Comparison of ENCODE assay signal across 8 cellular contexts in genomic region chr13:48233097-48233885, GRCh38. TPM values are rescaled to one million over a fixed set of nuclear protein-coding genes. Genes with fewer than 3 reads are reported as not detected.
A peak's percentile ranks its signal among the peaks of the same experiment; 100 is the strongest.
DNase-seq lines count a peak whose midpoint lies in the region; FAIRE-seq and TF ChIP-seq lines count a peak whose summit lies in the region.

Gene ITM2B (plus strand): TSS chr13:48233206. CDS start chr13:48233361, 155 bp downstream.

- H3K4me2 ChIP-seq in astrocyte (ENCODE audit: low read length) (peak within 1 kb of the TSS; percentile 93), hepatocyte (peak within 1 kb of the TSS; percentile 79)

- DNase-seq in GM06990 (ENCODE audit: extremely low read depth, insufficient read length) (peak; percentile 67), H4 (ENCODE audit: low spot score) (peak; percentile 35), MG63 (peak; percentile 78), T-helper 2 cell (peak; percentile 35 to 80 (median 61)), astrocyte (ENCODE audit: low read depth) (peak; percentile 47), hepatocyte (ENCODE audit: low spot score) (peak; percentile 91), retina (peak; percentile 92), NCI-H1048 (lab: John Stamatoyannopoulos, UW) (no peak)

- H3K36me3 Mint-ChIP-seq in astrocyte (ENCODE audit: low read depth, unreplicated experiment): no peaks in the 10 kb centered on the region

- H4K20me1 ChIP-seq in astrocyte (ENCODE audit: insufficient read depth, low read length) (peaks cover 24% of the 10 kb centered on the region), hepatocyte (ENCODE audit: insufficient read depth, poor library complexity, severe bottlenecking) (peaks cover 32% of the 10 kb centered on the region)

- H3K4me3 Mint-ChIP-seq in astrocyte (ENCODE audit: unreplicated experiment): peak within 1 kb of the TSS; percentile 99

- no peaks in the 10 kb centered on the region for H3K9me2 ChIP-seq in hepatocyte (replicated peaks; ENCODE audit: insufficient read depth)

- peak within 1 kb of the TSS; percentile 97 for H3K27ac Mint-ChIP-seq in astrocyte (ENCODE audit: unreplicated experiment)

- TF ChIP-seq CTCF in GM06990 (IDR thresholded peaks at IDR 0.05; ENCODE audit: insufficient read depth, low read length, poor library complexity, severe bottlenecking) (peak; percentile 20), astrocyte (IDR thresholded peaks at IDR 0.05; ENCODE audit: insufficient read depth, low read depth, low read length) (no peak), hepatocyte (IDR thresholded peaks at IDR 0.05; ENCODE audit: poor library complexity) (peak; percentile 48)

- peak within 1 kb of the TSS; percentile 94 for H3K9ac ChIP-seq in astrocyte (ENCODE audit: low read length)

- H3K4me3 ChIP-seq in GM06990 (replicated peaks; ENCODE audit: low read depth, low read length): peak within 1 kb of the TSS; percentile 90
- H3K4me3 ChIP-seq in MG63: peak within 1 kb of the TSS; percentile 87
- H3K4me3 ChIP-seq in astrocyte (ENCODE audit: insufficient read depth, low read depth, low read length): peak within 1 kb of the TSS; percentile 86
- H3K4me3 ChIP-seq in hepatocyte: peak within 1 kb of the TSS; percentile 95

- H3K27ac ChIP-seq in astrocyte (ENCODE audit: low read depth, low read length) (peak within 1 kb of the TSS; percentile 86), hepatocyte (peak within 1 kb of the TSS; percentile 99)

- no peak for FAIRE-seq in astrocyte (lab: Jason Lieb, UNC)

- H3K27me3 ChIP-seq in GM06990 (replicated peaks; ENCODE audit: control insufficient read depth, insufficient read depth, low read length) (no peaks in the 10 kb centered on the region; the same call in none of the 2 replicates), MG63 (no peaks in the 10 kb centered on the region), astrocyte (ENCODE audit: insufficient read depth, low read length) (no peaks in the 10 kb centered on the region), hepatocyte (no peaks in the 10 kb centered on the region)

- H3K36me3 ChIP-seq in GM06990 (ENCODE audit: control insufficient read depth, insufficient read depth, low read length): no peaks in the 10 kb centered on the region; the same call in 1 of the 2 replicates
- H3K36me3 ChIP-seq in MG63: no peaks in the 10 kb centered on the region
- no peaks in the 10 kb centered on the region for H3K36me3 ChIP-seq in astrocyte (ENCODE audit: insufficient read depth, low read length)
- no peaks in the 10 kb centered on the region for H3K36me3 ChIP-seq in hepatocyte (replicated peaks; ENCODE audit: insufficient read depth, low read depth)

- H3K27me3 Mint-ChIP-seq in astrocyte (ENCODE audit: low read depth, unreplicated experiment): no peaks in the 10 kb centered on the region

- H3K79me2 ChIP-seq in astrocyte (ENCODE audit: insufficient read depth, low read length): peaks cover 52% of the 10 kb centered on the region
- peaks cover 52% of the 10 kb centered on the region for H3K79me2 ChIP-seq in hepatocyte

- peaks cover 14% of the 10 kb centered on the region for H3K4me1 ChIP-seq in astrocyte (ENCODE audit: insufficient read depth, low read length)
- H3K4me1 ChIP-seq in hepatocyte (ENCODE audit: insufficient read depth): peaks cover 41% of the 10 kb centered on the region

- WGBS in hepatocyte (ENCODE audit: low lambda C conversion rate, missing lambda C conversion rate): under 1% methylated on average over 80 of the region's 87 CpGs

- H2AFZ ChIP-seq in astrocyte (ENCODE audit: low read depth, low read length): peak within 1 kb of the TSS; percentile 87
- H2AFZ ChIP-seq in hepatocyte: peak within 1 kb of the TSS; percentile 83

- H3K9me3 ChIP-seq in MG63: no peaks in the 10 kb centered on the region
- H3K9me3 ChIP-seq in astrocyte (ENCODE audit: insufficient read depth, low read depth, low read length): no peaks in the 10 kb centered on the region
- H3K9me3 ChIP-seq in hepatocyte (ENCODE audit: low read depth): no peaks in the 10 kb centered on the region

- no peaks in the 10 kb centered on the region for H3K9me3 Mint-ChIP-seq in astrocyte (ENCODE audit: unreplicated experiment)

- peaks cover 27% of the 10 kb centered on the region for H3K4me1 Mint-ChIP-seq in astrocyte (ENCODE audit: low read depth, unreplicated experiment)

RNA-seq across cellular contexts. Expression of gene ITM2B, which starts in this region (rescaled TPM):
- 141 and 211 TPM in 2 replicates for total RNA-seq in H4 (2014; rRNA removed; shearing (Covaris generic))
- 39.7 and 47.3 TPM in 2 replicates for total RNA-seq in MG63 (2014; rRNA removed; shearing (Covaris generic); ENCODE audit: low replicate concordance)
- total RNA-seq in astrocyte (358 and 418 TPM in 2 replicates), hepatocyte (438 and 449 TPM in 2 replicates)
- polyA plus RNA-seq in hepatocyte: 572 and 588 TPM in 2 replicates
